24 cellular contexts compared by ENCODE assay signal in genomic region chr7:155495440-155496248, GRCh38. TPM values are rescaled to one million over a fixed set of nuclear protein-coding genes. Genes with fewer than 3 reads are reported as not detected.
"Had no signal": no experiment of that assay in that cellular context is flagged by ENCODE, and none has a peak within 500 bp of the region (broad histone marks: within the 10 kb centered on the region; RNA-seq: fewer than 3 reads in every experiment).

No MANE protein-coding gene starts in this region.

- H3K36me3 ChIP-seq: heart left ventricle, lower lobe of right lung, neural progenitor cell, transverse colon had no signal

- H3K4me3 ChIP-seq: heart left ventricle, lower lobe of right lung, neural progenitor cell, transverse colon had no signal

- H3K27ac ChIP-seq: heart left ventricle, lower lobe of right lung, neural progenitor cell, transverse colon had no signal

- H3K9me3 ChIP-seq: heart left ventricle, lower lobe of right lung, transverse colon had no signal

- ATAC-seq: activated naive CD8-positive, alpha-beta T cell treated with anti-CD3 and anti-CD28 coated beads, Interleukin-2, amount 50 U/mL, for 24 hours; heart left ventricle; left lobe of liver; lower lobe of right lung; stimulated activated naive B cell treated with anti-CD40 and anti-IgM and Interleukin-4, amounts not matched to agents 10 μg/mL and 1 μg/mL and 100 μg/mL, for 72 hours had no signal

- DNase-seq: activated CD4-positive, alpha-beta memory T cell treated with anti-CD3 and anti-CD28 coated beads for 36 hours; activated CD4-positive, alpha-beta T cell treated with anti-CD3 and anti-CD28 coated beads for 4 hours; activated CD4-positive, CD25-positive, alpha-beta regulatory T cell; activated naive CD4-positive, alpha-beta T cell treated with anti-CD3 and anti-CD28 coated beads for 36 hours; activated naive CD8-positive, alpha-beta T cell treated with anti-CD3 and anti-CD28 coated beads, Interleukin-2, amount 50 U/mL, for 24 hours; activated T-cell treated with anti-CD3 and anti-CD28 coated beads, Interleukin-2, amount 50 U/mL, for 48 hours; cortex of kidney; heart left ventricle; lower lobe of right lung; mesendoderm; naive thymus-derived CD4-positive, alpha-beta T cell; stimulated activated CD4-positive, alpha-beta T cell treated with anti-CD3 and anti-CD28 coated beads, Interleukin-2, amount 100 ng/mL, for 48 hours; stimulated activated CD8-positive, alpha-beta memory T cell treated with anti-CD3 and anti-CD28 coated beads, Interleukin-4, amount 100 ng/mL, for 48 hours; stimulated activated naive B cell treated with anti-CD40 and anti-IgM and Interleukin-4, amounts not matched to agents 10 μg/mL and 1 μg/mL and 100 μg/mL, for 72 hours; transverse colon had no signal

RNA-seq across cellular contexts. Expression of gene EN2, which starts 37.7 kb away (rescaled TPM):
- total RNA-seq: activated CD4-positive, alpha-beta memory T cell treated with anti-CD3 and anti-CD28 coated beads for 36 hours; activated naive CD4-positive, alpha-beta T cell treated with anti-CD3 and anti-CD28 coated beads for 36 hours; epithelial cell of proximal tubule; fibroblast of villous mesenchyme; left lobe of liver; lower lobe of right lung; mucosa of gallbladder; naive thymus-derived CD4-positive, alpha-beta T cell; progenitor cell of endocrine pancreas; temporal lobe; transverse colon had no signal

RNA-seq across cellular contexts. Expression of gene CNPY1, which starts 50.7 kb away (rescaled TPM):
- total RNA-seq: activated CD4-positive, alpha-beta memory T cell treated with anti-CD3 and anti-CD28 coated beads for 36 hours; activated naive CD4-positive, alpha-beta T cell treated with anti-CD3 and anti-CD28 coated beads for 36 hours; epithelial cell of proximal tubule; fibroblast of villous mesenchyme; heart left ventricle; kidney epithelial cell; left lobe of liver; lower lobe of right lung; mucosa of gallbladder; naive thymus-derived CD4-positive, alpha-beta T cell; osteoblast; progenitor cell of endocrine pancreas; transverse colon had no signal
